Comparison of ENCODE assay signal across 15 cellular contexts in genomic region chr1:104136621-104137020, GRCh38.
DNase-seq lines count a peak whose midpoint lies in the region; ATAC-seq and TF ChIP-seq lines count a peak whose summit lies in the region.
"Had no signal": no experiment of that assay in that cellular context is flagged by ENCODE, and none has a peak within 500 bp of the region (broad histone marks: within the 10 kb centered on the region; RNA-seq: fewer than 3 reads in every experiment).

No MANE protein-coding gene starts in this region.

- H2AFZ ChIP-seq in hepatocyte: no peak overlapping the region

- in situ Hi-C loops in SK-MEL-5 (cut with HindIII; ENCODE audit: low pct_unique_long_range_greater_than_20kb, low sequenced_read_pairs): no loop called here

- WGBS in hepatocyte (ENCODE audit: low lambda C conversion rate, missing lambda C conversion rate): 58% methylated on average over 3 of the region's 3 CpGs
- WGBS in heart left ventricle, 4 donors: 75 to 81% (median 75%) methylated on average over 3 of the region's 3 CpGs

- H3K27ac ChIP-seq in hepatocyte: no peak overlapping the region
- H3K27ac ChIP-seq in heart left ventricle: no peak overlapping the region
- H3K27ac ChIP-seq: 22Rv1, HL-60 had no signal

- H3K9me3 ChIP-seq in hepatocyte (ENCODE audit: low read depth) (no peaks in the 10 kb centered on the region), heart left ventricle (peaks cover 0 to 3% (median 0%) of the 10 kb centered on the region in 12 donors)
- H3K9me3 ChIP-seq: Caco-2 had no signal

- H3K4me2 ChIP-seq in hepatocyte: no peak overlapping the region

- intact Hi-C loops in heart left ventricle (cut with DNase I): no loop called here

- no peak for ATAC-seq in GM21825 (IDR thresholded peaks at IDR 0.05; ENCODE audit: unreplicated experiment)
- ATAC-seq in heart left ventricle: no peak
- ATAC-seq: CD8-positive, alpha-beta T cell; HCT116; K562 had no signal

- no peaks in the 10 kb centered on the region for H4K20me1 ChIP-seq in hepatocyte (ENCODE audit: insufficient read depth, poor library complexity, severe bottlenecking)

- peak; percentile 15 to 20 for DNase-seq in NCI-H526 (lab: John Stamatoyannopoulos, UW)
- DNase-seq in NCI-H526 treated with DMSO at 0.1 percent for 48 hours (lab: John Stamatoyannopoulos, UW): no peak
- DNase-seq in SK-MEL-5 (ENCODE audit: low read depth, low spot score): peak; percentile 96
- peak; percentile 16 for DNase-seq in hepatocyte (ENCODE audit: low spot score)
- no peak for DNase-seq in heart left ventricle
- no peak for DNase-seq in stimulated activated CD8-positive, alpha-beta memory T cell treated with anti-CD3 and anti-CD28 coated beads, Interleukin-4, amount 100 ng/mL, for 48 hours
- DNase-seq: Caco-2; CD8-positive, alpha-beta T cell; DND-41; GDM1 had no signal

- H3K79me2 ChIP-seq in hepatocyte: no peaks in the 10 kb centered on the region

- H3K36me3 ChIP-seq in hepatocyte (replicated peaks; ENCODE audit: insufficient read depth, low read depth): no peaks in the 10 kb centered on the region
- H3K36me3 ChIP-seq in heart left ventricle: no peaks in the 10 kb centered on the region

- H3K9me2 ChIP-seq in hepatocyte (replicated peaks; ENCODE audit: insufficient read depth): no peaks in the 10 kb centered on the region

- TF ChIP-seq CTCF in hepatocyte (IDR thresholded peaks at IDR 0.05; ENCODE audit: poor library complexity): no peak
- no peak for TF ChIP-seq CTCF in heart left ventricle (IDR thresholded peaks at IDR 0.05)

- no peak for TF ChIP-seq POLR2A in heart left ventricle (IDR thresholded peaks at IDR 0.05)

- H3K4me3 ChIP-seq in hepatocyte (no peak overlapping the region), heart left ventricle (no peak overlapping the region)
- H3K4me3 ChIP-seq: K562 had no signal

- H3K4me1 ChIP-seq in hepatocyte (ENCODE audit: insufficient read depth) (no peaks in the 10 kb centered on the region), heart left ventricle (no peaks in the 10 kb centered on the region)
- H3K4me1 ChIP-seq: Caco-2 had no signal

- H3K27me3 ChIP-seq in hepatocyte (no peaks in the 10 kb centered on the region), heart left ventricle (no peaks in the 10 kb centered on the region)

Comparison
In these comparisons a context has a peak if more than half of its experiments do, and no peak if none do; other contexts are left out.
1. DNase-seq: peak in NCI-H526 (2 of 2), SK-MEL-5 (single experiment) and hepatocyte (single experiment); none in NCI-H526 treated with DMSO at 0.1 percent for 48 hours (single experiment), heart left ventricle (0 of 5) and stimulated activated CD8-positive, alpha-beta memory T cell treated with anti-CD3 and anti-CD28 coated beads, Interleukin-4, amount 100 ng/mL, for 48 hours (single experiment).